In genomic region chr13:113296842-113297369, GRCh38 we compare ENCODE assay signal across 8 cellular contexts. TPM values are rescaled to one million over a fixed set of nuclear protein-coding genes. Genes with fewer than 3 reads are reported as not detected.
DNase-seq lines count a peak whose midpoint lies in the region; ATAC-seq and TF ChIP-seq lines count a peak whose summit lies in the region.

A gene with protein sequence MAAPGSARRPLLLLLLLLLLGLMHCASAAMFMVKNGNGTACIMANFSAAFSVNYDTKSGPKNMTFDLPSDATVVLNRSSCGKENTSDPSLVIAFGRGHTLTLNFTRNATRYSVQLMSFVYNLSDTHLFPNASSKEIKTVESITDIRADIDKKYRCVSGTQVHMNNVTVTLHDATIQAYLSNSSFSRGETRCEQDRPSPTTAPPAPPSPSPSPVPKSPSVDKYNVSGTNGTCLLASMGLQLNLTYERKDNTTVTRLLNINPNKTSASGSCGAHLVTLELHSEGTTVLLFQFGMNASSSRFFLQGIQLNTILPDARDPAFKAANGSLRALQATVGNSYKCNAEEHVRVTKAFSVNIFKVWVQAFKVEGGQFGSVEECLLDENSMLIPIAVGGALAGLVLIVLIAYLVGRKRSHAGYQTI (plus strand): TSS chr13:113297239. CDS start chr13:113297435, 196 bp downstream.

- peaks cover 42% of the 10 kb centered on the region for H3K79me2 ChIP-seq in OCI-LY1 (ENCODE audit: insufficient read depth, low read length)

- no peaks in the 10 kb centered on the region for H4K20me1 ChIP-seq in OCI-LY1 (ENCODE audit: insufficient read depth, low read length)

- DNase-seq in D341Med (ENCODE audit: low spot score) (peak; percentile 99), HuH-7 (ENCODE audit: low spot score) (peak; percentile 98)
- peak; percentile 99 for DNase-seq in activated CD8-positive, alpha-beta memory T cell treated with anti-CD3 and anti-CD28 coated beads, Interleukin-2, amount 50 U/mL, for 4 hours
- peak; percentile 100 for DNase-seq in stimulated activated CD8-positive, alpha-beta memory T cell treated with anti-CD3 and anti-CD28 coated beads, Interleukin-15, amount 100 ng/mL, for 24 hours (ENCODE audit: low read depth)

- no peaks in the 10 kb centered on the region for H3K9me3 ChIP-seq in OCI-LY1 (ENCODE audit: low read length)
- no peaks in the 10 kb centered on the region for H3K9me3 ChIP-seq in mesodermal cell (ENCODE audit: control insufficient read depth, low read length)

- WGBS in mesodermal cell (ENCODE audit: insufficient coverage in 2 of 2), 2 experiments = 0% methylated on average over 51 to 71 of the region's 74 CpGs

- H3K27ac ChIP-seq in OCI-LY1 (ENCODE audit: low read depth, low read length, poor library complexity, severe bottlenecking) (peak within 1 kb of the TSS; percentile 45), mesodermal cell (ENCODE audit: low read depth, low read length, severe bottlenecking) (peak within 1 kb of the TSS; percentile 83)

- H3F3A ChIP-seq in OCI-LY1 (ENCODE audit: insufficient read depth, low read length) = 0 out of 2 replicates have a peak, but pooled peaks cover 3% of the 10 kb centered on the region

- H3K9me2 ChIP-seq in OCI-LY1 (ENCODE audit: low read depth, low read length) = no peaks in the 10 kb centered on the region

- H3K9ac ChIP-seq in OCI-LY1 (ENCODE audit: low read length) = peak within 1 kb of the TSS; percentile 90

- in situ Hi-C loops in endometrial microvascular endothelial cells (cut with HindIII; ENCODE audit: inconsistent ontology term, low pct_unique_long_range_greater_than_20kb, low sequenced_read_pairs) = no loop called here

- peak within 1 kb of the TSS; percentile 80 for H3K4me2 ChIP-seq in OCI-LY1 (ENCODE audit: low read length)

- H3K4me3 ChIP-seq in OCI-LY1 (ENCODE audit: low read depth, low read length, poor library complexity, severe bottlenecking) (peak within 1 kb of the TSS; percentile 95), mesodermal cell (ENCODE audit: extremely low read depth, insufficient read depth, low read length, poor library complexity, severe bottlenecking) (peak within 1 kb of the TSS; percentile 91)

- peak; percentile 76 for ATAC-seq in GM21515 (IDR thresholded peaks at IDR 0.05; ENCODE audit: unreplicated experiment)

- peaks cover 24% of the 10 kb centered on the region for H3K4me1 ChIP-seq in OCI-LY1 (ENCODE audit: insufficient read depth, low read length, severe bottlenecking)
- H3K4me1 ChIP-seq in mesodermal cell (ENCODE audit: control insufficient read depth, insufficient read depth, low read length, poor library complexity, severe bottlenecking) = peaks cover 2% of the 10 kb centered on the region

- peak within 1 kb of the TSS; percentile 4; the same call in 1 of the 2 replicates for H2AFZ ChIP-seq in OCI-LY1 (ENCODE audit: low read length)

- no peaks in the 10 kb centered on the region for H3K27me3 ChIP-seq in OCI-LY1 (ENCODE audit: insufficient read depth, low read length)

- H3K36me3 ChIP-seq in OCI-LY1 (ENCODE audit: insufficient read depth, low read length) (no peaks in the 10 kb centered on the region), mesodermal cell (ENCODE audit: control insufficient read depth, insufficient read depth, low read length) (peaks cover 7% of the 10 kb centered on the region)

- no peak for TF ChIP-seq CTCF in OCI-LY1 (IDR thresholded peaks at IDR 0.05; ENCODE audit: low read length)

RNA-seq across cellular contexts. Expression of the gene that starts here (rescaled TPM):
- total RNA-seq in endometrial microvascular endothelial cells (ENCODE audit: inconsistent ontology term) = 239 TPM
- polyA plus RNA-seq in mesodermal cell (2013, experiment 1 of 2) = 193 TPM
- polyA plus RNA-seq in mesodermal cell (2013, experiment 2 of 2) = 166 TPM

Comparison
In these comparisons a context has a peak if more than half of its experiments do, and no peak if none do; other contexts are left out.
1. Peak in every context shown above with its lines: DNase-seq, ATAC-seq, H3K4me3 ChIP-seq and H3K27ac ChIP-seq.